ENCODE assay signal across 23 cellular contexts in the genomic region with DNA sequence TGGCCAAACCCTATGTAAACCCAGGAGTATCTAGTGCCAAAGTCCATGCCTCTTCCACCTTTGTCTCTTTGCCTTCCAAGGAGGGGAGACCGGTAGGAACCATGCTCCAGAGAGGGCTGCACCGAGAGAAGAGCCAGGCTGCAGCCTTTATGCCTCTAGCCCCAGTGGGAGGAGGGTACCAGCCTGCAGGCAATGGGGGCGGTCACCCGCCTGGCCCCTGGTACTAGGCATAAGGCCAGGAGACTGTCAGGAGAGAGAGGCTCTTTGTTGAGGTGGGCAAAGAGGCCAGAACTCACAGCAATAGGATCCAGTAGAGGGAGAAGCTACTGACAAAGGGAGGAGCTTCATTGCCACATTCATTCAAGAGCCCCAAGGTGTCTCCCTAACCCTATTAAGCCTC.
DNase-seq lines count a peak whose midpoint lies in the region; TF ChIP-seq lines count a peak whose summit lies in the region.
"Had no signal": no experiment of that assay in that cellular context is flagged by ENCODE, and none has a peak within 500 bp of the region (broad histone marks: within the 10 kb centered on the region; RNA-seq: fewer than 3 reads in every experiment).

No MANE protein-coding gene starts in this region.

- no peak overlapping the region for H3K4me2 ChIP-seq in neural cell (ENCODE audit: low read length)

- DNase-seq in DMS53 (lab: John Stamatoyannopoulos, UW), result peak; percentile 12
- no peak for DNase-seq in DMS53 treated with DMSO at 0.1 percent for 48 hours (lab: John Stamatoyannopoulos, UW; ENCODE audit: unreplicated experiment)
- DNase-seq in coronary artery (ENCODE audit: low spot score), result peak; percentile 36
- no peak for DNase-seq in AG08396 (ENCODE audit: low spot score)
- no peak for DNase-seq in stimulated activated CD4-positive, alpha-beta T cell treated with anti-CD3 and anti-CD28 coated beads, Interleukin-2, amount 100 ng/mL, for 48 hours
- DNase-seq: 8988T, ACHN, Calu3, GOT3, HCEC 1CT, IMR-90, KG1, NCI-H1092 treated with DMSO at 0.1 percent for 48 hours, NCI-H1436, NCI-H187, NCI-H2107, NCI-H524 treated with DMSO at 0.1 percent for 48 hours, NCI-H774, SHP77 had no signal

- peaks cover 11% of the 10 kb centered on the region for H3F3A ChIP-seq in neural cell (ENCODE audit: insufficient read depth, low read length, poor library complexity, severe bottlenecking)

- H3K9me3 ChIP-seq in neural cell (ENCODE audit: low read length), result no peaks in the 10 kb centered on the region

- H3K79me2 ChIP-seq in neural cell (replicated peaks; ENCODE audit: insufficient read depth, low read length), result no peaks in the 10 kb centered on the region

- H3K27me3 ChIP-seq in neural cell (ENCODE audit: insufficient read depth, low read depth, low read length), result no peaks in the 10 kb centered on the region

- peak overlapping the region; percentile 42 for H2AFZ ChIP-seq in neural cell (ENCODE audit: low read depth, low read length)

- TF ChIP-seq RAD21 in neural cell (conservative IDR thresholded peaks at IDR 0.05), result no peak

- peak overlapping the region; percentile 65 for H3K9ac ChIP-seq in neural cell (ENCODE audit: low read length)

- H3K4me3 ChIP-seq in coronary artery (no peak overlapping the region), neural cell (ENCODE audit: low read length) (no peak overlapping the region)
- H3K4me3 ChIP-seq: SK-N-MC had no signal

- no peak overlapping the region for H3K27ac ChIP-seq in coronary artery
- peak overlapping the region; percentile 98 for H3K27ac ChIP-seq in neural cell (ENCODE audit: low read length)
- H3K27ac ChIP-seq: RWPE1, SK-N-MC had no signal

- TF ChIP-seq CTCF in GM12873 (IDR thresholded peaks at IDR 0.05; ENCODE audit: insufficient read depth, low read depth, low read length, missing control alignments), result peak; percentile 6
- TF ChIP-seq CTCF in coronary artery (IDR thresholded peaks at IDR 0.05), result no peak
- TF ChIP-seq CTCF in neural cell (IDR thresholded peaks at IDR 0.05; ENCODE audit: poor library complexity, severe bottlenecking), result peak; percentile 42

- H3K36me3 ChIP-seq in neural cell (ENCODE audit: insufficient read depth, low read length), result no peaks in the 10 kb centered on the region

- H3K9me2 ChIP-seq in neural cell (ENCODE audit: insufficient read depth, low read length), result no peaks in the 10 kb centered on the region

- TF ChIP-seq EP300 in neural cell (conservative IDR thresholded peaks at IDR 0.05; ENCODE audit: poor library complexity, severe bottlenecking), result no peak

- H4K20me1 ChIP-seq in neural cell (ENCODE audit: insufficient read depth), result no peaks in the 10 kb centered on the region

TF ChIP-seq in neural cell, 6 proteins besides CTCF, POLR2A, EP300 and RAD21:
- TF ChIP-seq TAF1 (IDR thresholded peaks at IDR 0.05; ENCODE audit: low read depth) (no peak), EZH2 (IDR thresholded peaks at IDR 0.05; ENCODE audit: borderline replicate concordance, insufficient read depth, low read length, poor library complexity, severe bottlenecking) (no peak), POLR2AphosphoS5 (IDR thresholded peaks at IDR 0.05) (no peak), SMC3 (conservative IDR thresholded peaks at IDR 0.05; ENCODE audit: poor library complexity) (peak; percentile 18), MXI1 (conservative IDR thresholded peaks at IDR 0.05; ENCODE audit: poor library complexity, severe bottlenecking) (no peak)
- TF ChIP-seq, protein P1, sequence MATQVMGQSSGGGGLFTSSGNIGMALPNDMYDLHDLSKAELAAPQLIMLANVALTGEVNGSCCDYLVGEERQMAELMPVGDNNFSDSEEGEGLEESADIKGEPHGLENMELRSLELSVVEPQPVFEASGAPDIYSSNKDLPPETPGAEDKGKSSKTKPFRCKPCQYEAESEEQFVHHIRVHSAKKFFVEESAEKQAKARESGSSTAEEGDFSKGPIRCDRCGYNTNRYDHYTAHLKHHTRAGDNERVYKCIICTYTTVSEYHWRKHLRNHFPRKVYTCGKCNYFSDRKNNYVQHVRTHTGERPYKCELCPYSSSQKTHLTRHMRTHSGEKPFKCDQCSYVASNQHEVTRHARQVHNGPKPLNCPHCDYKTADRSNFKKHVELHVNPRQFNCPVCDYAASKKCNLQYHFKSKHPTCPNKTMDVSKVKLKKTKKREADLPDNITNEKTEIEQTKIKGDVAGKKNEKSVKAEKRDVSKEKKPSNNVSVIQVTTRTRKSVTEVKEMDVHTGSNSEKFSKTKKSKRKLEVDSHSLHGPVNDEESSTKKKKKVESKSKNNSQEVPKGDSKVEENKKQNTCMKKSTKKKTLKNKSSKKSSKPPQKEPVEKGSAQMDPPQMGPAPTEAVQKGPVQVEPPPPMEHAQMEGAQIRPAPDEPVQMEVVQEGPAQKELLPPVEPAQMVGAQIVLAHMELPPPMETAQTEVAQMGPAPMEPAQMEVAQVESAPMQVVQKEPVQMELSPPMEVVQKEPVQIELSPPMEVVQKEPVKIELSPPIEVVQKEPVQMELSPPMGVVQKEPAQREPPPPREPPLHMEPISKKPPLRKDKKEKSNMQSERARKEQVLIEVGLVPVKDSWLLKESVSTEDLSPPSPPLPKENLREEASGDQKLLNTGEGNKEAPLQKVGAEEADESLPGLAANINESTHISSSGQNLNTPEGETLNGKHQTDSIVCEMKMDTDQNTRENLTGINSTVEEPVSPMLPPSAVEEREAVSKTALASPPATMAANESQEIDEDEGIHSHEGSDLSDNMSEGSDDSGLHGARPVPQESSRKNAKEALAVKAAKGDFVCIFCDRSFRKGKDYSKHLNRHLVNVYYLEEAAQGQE (IDR thresholded peaks at IDR 0.05; ENCODE audit: borderline replicate concordance), result no peak
TF ChIP-seq in neural cell: peak in this region for 1.

Comparison
In these comparisons a context has a peak if more than half of its experiments do, and no peak if none do; other contexts are left out.
1. DNase-seq: peak in DMS53 (single experiment) and coronary artery (single experiment); none in DMS53 treated with DMSO at 0.1 percent for 48 hours (single experiment), AG08396 (single experiment) and stimulated activated CD4-positive, alpha-beta T cell treated with anti-CD3 and anti-CD28 coated beads, Interleukin-2, amount 100 ng/mL, for 48 hours (0 of 2).